Comparison of ENCODE assay signal across 17 cellular contexts in the genomic region with DNA sequence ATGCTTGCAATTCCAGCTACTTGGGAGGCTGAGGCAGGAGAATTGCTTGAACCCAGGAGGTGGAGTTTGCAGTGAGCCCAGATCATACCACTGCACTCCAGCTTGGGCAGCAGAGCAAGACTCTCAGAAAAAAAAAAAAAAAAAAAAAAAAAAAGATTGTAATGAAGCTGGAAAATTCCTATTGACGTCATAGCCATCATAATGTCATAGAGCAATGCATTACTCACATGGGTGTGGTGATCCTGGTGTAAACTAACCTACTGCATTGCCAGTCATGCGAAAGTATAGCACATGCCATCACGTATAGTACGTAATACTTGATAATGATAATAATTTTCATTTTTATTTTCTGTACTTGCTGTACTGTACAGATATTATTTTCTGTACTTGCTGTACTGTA. TPM values are rescaled to one million over a fixed set of nuclear protein-coding genes. Genes with fewer than 3 reads are reported as not detected.
DNase-seq lines count a peak whose midpoint lies in the region; ATAC-seq, FAIRE-seq and TF ChIP-seq lines count a peak whose summit lies in the region.
"Had no signal": no experiment of that assay in that cellular context is flagged by ENCODE, and none has a peak within 500 bp of the region (broad histone marks: within the 10 kb centered on the region; RNA-seq: fewer than 3 reads in every experiment).

No MANE protein-coding gene starts in this region.

- no peak for ATAC-seq in SK-N-SH treated with all-trans-retinoic acid at 6 μM for 48 hours
- ATAC-seq: activated CD8-positive, alpha-beta T cell treated with anti-CD3 and anti-CD28 coated beads for 36 hours had no signal

- CTCF ChIA-PET in mammary epithelial cell (lab: Charles Lee; ENCODE audit: low non-redundant PET), result no interaction called here

- no peaks in the 10 kb centered on the region for H3K27me3 ChIP-seq in mammary epithelial cell (ENCODE audit: insufficient read depth, low read length)
- no peaks in the 10 kb centered on the region for H3K27me3 ChIP-seq in keratinocyte (ENCODE audit: control insufficient read depth, extremely low read depth, insufficient read depth, low read length)
- H3K27me3 ChIP-seq in tibial artery, result no peaks in the 10 kb centered on the region
- H3K27me3 ChIP-seq: hepatocyte had no signal

- no peak for TF ChIP-seq CTCF in mammary epithelial cell (conservative IDR thresholded peaks at IDR 0.05 in 1 of 2, IDR thresholded peaks at IDR 0.05 in 1 of 2; ENCODE audit: extremely low read depth in 1 of 2, insufficient read depth in 1 of 2, low read depth in 1 of 2, low read length in 2 of 2)
- TF ChIP-seq CTCF in keratinocyte (optimal IDR thresholded peaks at IDR 0.05 in 1 of 3, IDR thresholded peaks at IDR 0.05 in 1 of 3, conservative IDR thresholded peaks at IDR 0.05 in 1 of 3; ENCODE audit: extremely low read depth in 1 of 3, insufficient read depth in 2 of 3, low read length in 3 of 3), result no peak
- TF ChIP-seq CTCF in tibial artery (IDR thresholded peaks at IDR 0.05), result no peak

- intact Hi-C loops in mammary epithelial cell (cut with micrococcal nuclease) (no loop called here), tibial artery (cut with DNase I; ENCODE audit: low total_unique reads) (no loop called here)

- H3K79me2 ChIP-seq in mammary epithelial cell (ENCODE audit: insufficient read depth, low read length) (no peaks in the 10 kb centered on the region), keratinocyte (ENCODE audit: control insufficient read depth, insufficient read depth, low read length) (no peaks in the 10 kb centered on the region)
- H3K79me2 ChIP-seq: hepatocyte had no signal

- WGBS in mammary epithelial cell (ENCODE audit: low coverage, missing lambda C conversion rate), result 45% methylated on average over 4 of the region's 4 CpGs

- H2AFZ ChIP-seq in mammary epithelial cell (ENCODE audit: low read depth, low read length) (no peak overlapping the region), keratinocyte (ENCODE audit: control insufficient read depth, low read length) (no peak overlapping the region)
- H2AFZ ChIP-seq: hepatocyte had no signal

- no peak overlapping the region for H3K4me2 ChIP-seq in mammary epithelial cell (ENCODE audit: insufficient read depth, low read depth, low read length)
- H3K4me2 ChIP-seq in keratinocyte (ENCODE audit: control insufficient read depth, extremely low read depth, insufficient read depth, low read depth, low read length), result no peak overlapping the region
- H3K4me2 ChIP-seq: hepatocyte had no signal

- BruUV-seq in mammary epithelial cell (replicated peaks; lab: Mats Ljungman, UMichigan), result no TSS peak

- FAIRE-seq in keratinocyte (lab: Jason Lieb, UNC), result no peak

- H3K27ac ChIP-seq in mammary epithelial cell (ENCODE audit: insufficient read depth, low read depth, low read length), result peak overlapping the region; percentile 91
- peak overlapping the region; percentile 70 for H3K27ac ChIP-seq in keratinocyte (ENCODE audit: control insufficient read depth, insufficient read depth, low read length)
- no peak overlapping the region for H3K27ac ChIP-seq in tibial artery
- H3K27ac ChIP-seq: hepatocyte, WERI-Rb-1 had no signal

- peaks cover 13% of the 10 kb centered on the region for H3K4me1 ChIP-seq in mammary epithelial cell (ENCODE audit: insufficient read depth, low read length)
- peaks cover 13% of the 10 kb centered on the region for H3K4me1 ChIP-seq in keratinocyte (ENCODE audit: control insufficient read depth, extremely low read depth, insufficient read depth, low read length)
- no peaks in the 10 kb centered on the region for H3K4me1 ChIP-seq in tibial artery

- H3K4me3 ChIP-seq in mammary epithelial cell (replicated peaks in 1 of 3; ENCODE audit: insufficient read depth in 1 of 3, low read depth in 2 of 3, low read length in 3 of 3) (no peak overlapping the region), keratinocyte (ENCODE audit: control insufficient read depth in 2 of 3, extremely low read depth in 1 of 3, insufficient read depth in 2 of 3, low read depth in 1 of 3, low read length in 3 of 3) (no peak overlapping the region), tibial artery (no peak overlapping the region)
- H3K4me3 ChIP-seq: hepatocyte had no signal

- in situ Hi-C loops in mammary epithelial cell (cut with MboI; ENCODE audit: low sequenced_read_pairs in 2 of 2), result no loop called here

- DNase-seq in Daoy (ENCODE audit: low read depth) (peak; percentile 39), M059J (ENCODE audit: low read depth) (peak; percentile 75), mammary epithelial cell (peak; percentile 80), keratinocyte (ENCODE audit: low read depth, low spot score) (peak; percentile 59), SHP77 treated with DMSO at 0.1 percent for 48 hours (lab: John Stamatoyannopoulos, UW) (no peak), mucosa of gallbladder (ENCODE audit: low spot score) (no peak), tibial artery (no peak)
- DNase-seq: activated CD8-positive, alpha-beta T cell treated with anti-CD3 and anti-CD28 coated beads for 36 hours; Calu3; H7; MV-4-11; NCI-H2029 treated with DMSO at 0.1 percent for 48 hours; NCI-H69; retina; WERI-Rb-1 had no signal

- H3K36me3 ChIP-seq in mammary epithelial cell (ENCODE audit: insufficient read depth, low read length) (no peaks in the 10 kb centered on the region), keratinocyte (ENCODE audit: control insufficient read depth in 2 of 2, extremely low read depth in 1 of 2, insufficient read depth in 2 of 2, low read length in 2 of 2) (no peaks in the 10 kb centered on the region), tibial artery (no peaks in the 10 kb centered on the region)
- H3K36me3 ChIP-seq: WERI-Rb-1 had no signal

- H4K20me1 ChIP-seq in mammary epithelial cell (ENCODE audit: insufficient read depth, low read length) (no peaks in the 10 kb centered on the region), keratinocyte (ENCODE audit: control insufficient read depth, extremely low read depth, insufficient read depth, low read length) (no peaks in the 10 kb centered on the region)

- H3K9ac ChIP-seq in mammary epithelial cell (ENCODE audit: insufficient read depth, low read length) (no peak overlapping the region), keratinocyte (ENCODE audit: control insufficient read depth, extremely low read depth, insufficient read depth, low read length) (no peak overlapping the region)

- no peaks in the 10 kb centered on the region for H3K9me1 ChIP-seq in keratinocyte (ENCODE audit: control insufficient read depth, extremely low read depth, insufficient read depth, low read length)

- H3K9me3 ChIP-seq in mammary epithelial cell (replicated peaks; ENCODE audit: insufficient read depth, low read length), result no peaks in the 10 kb centered on the region
- no peaks in the 10 kb centered on the region for H3K9me3 ChIP-seq in keratinocyte (ENCODE audit: control insufficient read depth, low read depth, low read length)
- H3K9me3 ChIP-seq in tibial artery, result no peaks in the 10 kb centered on the region

- dilution Hi-C loops in mammary epithelial cell (cut with HindIII; ENCODE audit: low sequenced_read_pairs), result no loop called here
- dilution Hi-C loops in keratinocyte (cut with MboI; ENCODE audit: extremely low pct_ligation_motif_present, low sequenced_read_pairs), result no loop called here

TF ChIP-seq in SK-N-SH treated with all-trans-retinoic acid at 6 μM for 48 hours, 23 proteins besides CTCF, POLR2A, EP300 and RAD21 (continues in another document):
- no peak for TF ChIP-seq TCF4 (CRISPR knock-in tag; IDR thresholded peaks at IDR 0.05; ENCODE audit: borderline replicate concordance)
- no peak for TF ChIP-seq TSHZ2 (CRISPR knock-in tag; IDR thresholded peaks at IDR 0.05)
- no peak for TF ChIP-seq ZNF70 (CRISPR knock-in tag; IDR thresholded peaks at IDR 0.05)
- TF ChIP-seq PPARA (CRISPR knock-in tag; IDR thresholded peaks at IDR 0.05; ENCODE audit: borderline replicate concordance), result no peak
- TF ChIP-seq RARB (CRISPR knock-in tag; IDR thresholded peaks at IDR 0.05), result no peak
- TF ChIP-seq ISL1 (CRISPR knock-in tag; IDR thresholded peaks at IDR 0.05), result no peak
- TF ChIP-seq ZNF8 (CRISPR knock-in tag; IDR thresholded peaks at IDR 0.05), result no peak
- TF ChIP-seq ARNTL (CRISPR knock-in tag; IDR thresholded peaks at IDR 0.05; ENCODE audit: borderline replicate concordance, low read depth), result no peak

RNA-seq across cellular contexts. Expression of gene NID2, which starts 42.7 kb away (rescaled TPM):
- total RNA-seq in Daoy (2014; rRNA removed; shearing (Covaris generic)), result 6.4 and 9.9 TPM in 2 replicates
- 69.9 and 72.7 TPM in 2 replicates for total RNA-seq in M059J (2014; rRNA removed; shearing (Covaris generic))
- total RNA-seq in mammary epithelial cell (10 to 100 TPM in 1 of 2 donors, 1 to 10 TPM in 1; 4.8 to 17.2 TPM), mucosa of gallbladder (14.6 TPM)
- polyA plus RNA-seq in mammary epithelial cell (20.6 TPM), keratinocyte (1.7 to 4.5 TPM (median 2.0 TPM) in 3 replicates)
- polyA minus RNA-seq in mammary epithelial cell (36.6 TPM), keratinocyte (2.9 to 12.0 TPM (median 4.0 TPM) in 3 replicates)
- not detected for polyA plus RNA-seq in keratinocyte (2011; ENCODE audit: low read depth)
- 1.5 and 1.9 TPM in 2 replicates for polyA plus RNA-seq in keratinocyte (2011; cell fraction: cytosol; rRNA removed)
- 7.1 and 8.8 TPM in 2 replicates for polyA plus RNA-seq in keratinocyte (2011; cell fraction: nucleus; rRNA removed)
- 0.37 and 2.9 TPM in 2 replicates for polyA plus RNA-seq in keratinocyte (2012; ENCODE audit: low replicate concordance)
- polyA minus RNA-seq in keratinocyte (2011; cell fraction: cytosol; rRNA and poly(A)+ RNA removed), result 1.3 TPM
- polyA minus RNA-seq in keratinocyte (2011; cell fraction: nucleus; rRNA and poly(A)+ RNA removed), result 2.6 and 8.3 TPM in 2 replicates
- total RNA-seq: Calu3 had no signal

Comparison
In these comparisons a context has a peak if more than half of its experiments do, and no peak if none do; other contexts are left out.
1. DNase-seq: peak in Daoy (single experiment), M059J (single experiment), mammary epithelial cell (single experiment) and keratinocyte (single experiment); none in SHP77 treated with DMSO at 0.1 percent for 48 hours (single experiment), mucosa of gallbladder (single experiment) and tibial artery (0 of 2).
2. H3K27ac ChIP-seq: peak in mammary epithelial cell (single experiment) and keratinocyte (single experiment); none in tibial artery (0 of 2).